7 cellular contexts compared by ENCODE assay signal in genomic region chr15:77632760-77633133, GRCh38. TPM values are rescaled to one million over a fixed set of nuclear protein-coding genes. Genes with fewer than 3 reads are reported as not detected.
DNase-seq lines count a peak whose midpoint lies in the region; ATAC-seq and TF ChIP-seq lines count a peak whose summit lies in the region.

Gene LINGO1, minus strand, starts transcription at chr15:77632912. Its CDS starts 597 bp downstream, at chr15:77632315.

- H3K27me3 Mint-ChIP-seq in WTC11 (ENCODE audit: low read depth), result peaks cover 7% of the 10 kb centered on the region

- H3K36me3 ChIP-seq in HEK293 (ENCODE audit: control insufficient read depth in 2 of 2, insufficient read depth in 1 of 2, low read length in 2 of 2), result no peaks in the 10 kb centered on the region
- H3K36me3 ChIP-seq in cardiac muscle cell, result no peaks in the 10 kb centered on the region

- no peak for TF ChIP-seq CTCF in HEK293 (tag by site-specific recombination; IDR thresholded peaks at IDR 0.05)
- TF ChIP-seq CTCF in WTC11 (IDR thresholded peaks at IDR 0.05), result no peak
- no peak for TF ChIP-seq CTCF in cardiac muscle cell (IDR thresholded peaks at IDR 0.05; ENCODE audit: low read depth, low read length)

- H3K4me1 Mint-ChIP-seq in WTC11, result peaks cover 55% of the 10 kb centered on the region

- H3K4me1 ChIP-seq in HEK293 (ENCODE audit: control insufficient read depth, insufficient read depth, low read length), result no peaks in the 10 kb centered on the region; the same call in 1 of the 2 replicates
- H3K4me1 ChIP-seq in cardiac muscle cell (ENCODE audit: low read depth), result peaks cover 25% of the 10 kb centered on the region

- H3K9me3 Mint-ChIP-seq in WTC11, result no peaks in the 10 kb centered on the region

- H3K36me3 Mint-ChIP-seq in WTC11, result 0 out of 2 replicates have a peak, but pooled peaks cover 2% of the 10 kb centered on the region

- CTCF ChIA-PET in HEK293 (lab: Yijun Ruan, JAX) (interaction anchor here (0.6 to 4.5 kb wide), 55 partner anchors 9 to 725 kb away, joined by 3 to 68 read pairs (median 4); no protein-coding TSS in a partner anchor), WTC11 (lab: Charles Lee) (interaction anchor here (0.5 to 7.7 kb wide), 77 partner anchors 9 to 1760 kb away, joined by 3 to 237 read pairs (median 6); no protein-coding TSS in a partner anchor)

- peak within 1 kb of the TSS; percentile 7; the same call in 1 of the 2 replicates for H3K27ac ChIP-seq in HEK293 (ENCODE audit: extremely low read depth, low read depth, low read length)
- no peak within 1 kb of the TSS for H3K27ac ChIP-seq in cardiac muscle cell

- H3K4me3 ChIP-seq in HEK293 (ENCODE audit: low read depth, low read length) (peak within 1 kb of the TSS; percentile 31), cardiac muscle cell (peak within 1 kb of the TSS; percentile 53)

- peak within 1 kb of the TSS; percentile 86 for H3K27ac Mint-ChIP-seq in WTC11

- POLR2A ChIA-PET in HEK293 (lab: Yijun Ruan, JAX) (interaction anchor here (0.8 kb wide), 1 partner anchor 219 kb away, joined by 3 read pairs; no protein-coding TSS in a partner anchor), WTC11 (lab: Charles Lee) (interaction anchor here (1.4 to 1.9 kb wide), 5 partner anchors 8 to 107 kb away, joined by 3 to 9 read pairs (median 4); no protein-coding TSS in a partner anchor)

- H3K9me3 ChIP-seq in HEK293 (ENCODE audit: control insufficient read depth, insufficient read depth, low read depth, low read length) (no peaks in the 10 kb centered on the region), cardiac muscle cell (ENCODE audit: low read depth) (no peaks in the 10 kb centered on the region)

- H3K4me3 Mint-ChIP-seq in WTC11, result peak within 1 kb of the TSS; percentile 65

- ATAC-seq in WTC11 (no peak), HG03045 (IDR thresholded peaks at IDR 0.05; ENCODE audit: unreplicated experiment) (no peak), HG02798 (IDR thresholded peaks at IDR 0.05; ENCODE audit: poor library complexity, unreplicated experiment) (no peak), GM18517 (IDR thresholded peaks at IDR 0.05; ENCODE audit: unreplicated experiment) (no peak)

- peaks cover 5% of the 10 kb centered on the region for H3K27me3 ChIP-seq in cardiac muscle cell

- DNase-seq in WTC11 (ENCODE audit: low spot score) (peak; percentile 59), cardiac muscle cell (ENCODE audit: low read depth in 1 of 2, low spot score in 1 of 2) (peak; percentile 41 to 71), pons (ENCODE audit: low spot score) (peak; percentile 54)

TF ChIP-seq in HEK293, 187 proteins besides CTCF, POLR2A, EP300 and RAD21:
- no peak for TF ChIP-seq ZBTB8A (tag by site-specific recombination; IDR thresholded peaks at IDR 0.05)
- TF ChIP-seq ZNF501 (tag by site-specific recombination; IDR thresholded peaks at IDR 0.05), result no peak
- TF ChIP-seq ZNF48 (tag by site-specific recombination; IDR thresholded peaks at IDR 0.05), result no peak
- TF ChIP-seq ZBTB17 (tag by site-specific recombination; IDR thresholded peaks at IDR 0.05), result no peak
- TF ChIP-seq SP2 (tag by site-specific recombination; IDR thresholded peaks at IDR 0.05), result peak; percentile 3; the same call in 1 of the 2 replicates
- no peak for TF ChIP-seq BCL11A (tag by site-specific recombination; IDR thresholded peaks at IDR 0.05; ENCODE audit: low read depth)
- TF ChIP-seq KLF1 (tag by site-specific recombination; IDR thresholded peaks at IDR 0.05), result no peak
- 0 out of 2 replicates have a peak, but pooled peaks have one; percentile 18 for TF ChIP-seq ZSCAN30 (tag by site-specific recombination; IDR thresholded peaks at IDR 0.05)
- peak; percentile 85 for TF ChIP-seq ZBTB6 (tag by site-specific recombination; IDR thresholded peaks at IDR 0.05)
- TF ChIP-seq ZNF311 (tag by site-specific recombination; IDR thresholded peaks at IDR 0.05; ENCODE audit: borderline replicate concordance), result no peak
- TF ChIP-seq ZNF571 (tag by site-specific recombination; IDR thresholded peaks at IDR 0.05), result no peak
- TF ChIP-seq ZNF664 (tag by site-specific recombination; IDR thresholded peaks at IDR 0.05), result no peak
- peak; percentile 10; the same call in 1 of the 2 replicates for TF ChIP-seq ZFHX2 (tag by site-specific recombination; conservative IDR thresholded peaks at IDR 0.05)
- peak; percentile 89 for TF ChIP-seq ZNF398 (tag by site-specific recombination; IDR thresholded peaks at IDR 0.05)
- no peak for TF ChIP-seq FEZF1 (tag by site-specific recombination; IDR thresholded peaks at IDR 0.05)
- TF ChIP-seq ZNF350 (tag by site-specific recombination; IDR thresholded peaks at IDR 0.05), result no peak

TF ChIP-seq in WTC11, 78 proteins besides CTCF, POLR2A, EP300 and RAD21:
- peak; percentile 99 for TF ChIP-seq ZNF263 (CRISPR knock-in tag; IDR thresholded peaks at IDR 0.05; ENCODE audit: low read depth)
- no peak for TF ChIP-seq E2F4 (CRISPR knock-in tag; IDR thresholded peaks at IDR 0.05; ENCODE audit: borderline replicate concordance, low read depth)
- no peak; the same call in 1 of the 2 replicates for TF ChIP-seq ELF4 (CRISPR knock-in tag; IDR thresholded peaks at IDR 0.05; ENCODE audit: low read depth)
- TF ChIP-seq TCF7 (CRISPR knock-in tag; IDR thresholded peaks at IDR 0.05; ENCODE audit: low read depth), result no peak
- no peak for TF ChIP-seq ZSCAN18 (CRISPR knock-in tag; IDR thresholded peaks at IDR 0.05)
- no peak for TF ChIP-seq ATF1 (CRISPR knock-in tag; IDR thresholded peaks at IDR 0.05)

RNA-seq across cellular contexts. Expression of gene LINGO1, which starts in this region (rescaled TPM):
- total RNA-seq in WTC11 (2021) (51.3 to 60.5 TPM (median 58.9 TPM) in 3 replicates), cardiac muscle cell (21.8 and 31.8 TPM in 2 replicates)
- 37.0 and 75.4 TPM in 2 replicates for polyA plus RNA-seq in cardiac muscle cell
